Comparison of ENCODE assay signal across 8 cellular contexts in genomic region chr14:104563742-104564615, GRCh38. TPM values are rescaled to one million over a fixed set of nuclear protein-coding genes. Genes with fewer than 3 reads are reported as not detected.
DNase-seq lines count a peak whose midpoint lies in the region; ATAC-seq and TF ChIP-seq lines count a peak whose summit lies in the region.

No MANE protein-coding gene starts in this region.

- H3K27ac ChIP-seq in BLaER1 (peak overlapping the region; percentile 83), Panc1 (ENCODE audit: low read length) (no peak overlapping the region), suprapubic skin (no peak overlapping the region)

- CTCF ChIA-PET in Panc1 (lab: Charles Lee), result interaction anchor here (0.5 to 1.2 kb wide), 5 partner anchors 24 to 486 kb away, joined by 3 to 16 read pairs (median 3); no protein-coding TSS in a partner anchor

- no peak overlapping the region for H3K4me3 Mint-ChIP-seq in activated T-helper 17 cell treated with anti-CD3 and anti-CD28 coated beads, Interleukin-2, amount 50 U/mL, for 72 hours

- intact Hi-C loops in Panc1 (cut with micrococcal nuclease; ENCODE audit: unreplicated experiment), result loop anchor here (2.0 to 10.0 kb wide), 2 partner anchors 427 to 489 kb away; no protein-coding TSS in a partner anchor

- 1% methylated on average over 17 of the region's 27 CpGs for WGBS in suprapubic skin

- no peaks in the 10 kb centered on the region for H3K36me3 Mint-ChIP-seq in activated T-helper 17 cell treated with anti-CD3 and anti-CD28 coated beads, Interleukin-2, amount 50 U/mL, for 72 hours (ENCODE audit: low read depth)

- in situ Hi-C loops in Panc1 (cut with HindIII; ENCODE audit: low pct_unique_long_range_greater_than_20kb, low sequenced_read_pairs), result no loop called here

- H4K20me1 ChIP-seq in BLaER1, result no peaks in the 10 kb centered on the region

- H3K4me1 ChIP-seq in BLaER1, result peaks cover 75% of the 10 kb centered on the region
- H3K4me1 ChIP-seq in Panc1 (ENCODE audit: control insufficient read depth, insufficient read depth, low read length), result peaks cover 6% of the 10 kb centered on the region
- peaks cover 8% of the 10 kb centered on the region for H3K4me1 ChIP-seq in suprapubic skin

- H3K4me1 Mint-ChIP-seq in activated T-helper 17 cell treated with anti-CD3 and anti-CD28 coated beads, Interleukin-2, amount 50 U/mL, for 72 hours, result no peaks in the 10 kb centered on the region

- peak; percentile 7 for DNase-seq in HFF-Myc (ENCODE audit: extremely low read depth, low read depth)
- DNase-seq in Panc1 (ENCODE audit: low read depth, low spot score), result peak; percentile 2
- peak; percentile 48 for DNase-seq in fibroblast of villous mesenchyme (ENCODE audit: low read depth)
- peak in 48 of 56 donors; percentile 7 to 81 (median 44) for DNase-seq in nucleus accumbens (lab: John Stamatoyannopoulos, UW)
- DNase-seq in suprapubic skin (ENCODE audit: low spot score in 2 of 2), result peak in 1 of 2 donors; percentile 82

- H3K27me3 Mint-ChIP-seq in activated T-helper 17 cell treated with anti-CD3 and anti-CD28 coated beads, Interleukin-2, amount 50 U/mL, for 72 hours, result peaks cover 12% of the 10 kb centered on the region

- TF ChIP-seq CTCF in HFF-Myc (IDR thresholded peaks at IDR 0.05; ENCODE audit: low read depth, low read length, missing control alignments), result peak; percentile 85
- TF ChIP-seq CTCF in Panc1 (IDR thresholded peaks at IDR 0.05), result peak; percentile 91
- TF ChIP-seq CTCF in fibroblast of villous mesenchyme (IDR thresholded peaks at IDR 0.05; ENCODE audit: insufficient read depth, low read depth, low read length), result peak; percentile 80
- peak; percentile 51 to 78 for TF ChIP-seq CTCF in suprapubic skin (IDR thresholded peaks at IDR 0.05)

- TF ChIP-seq EP300 in suprapubic skin (IDR thresholded peaks at IDR 0.05), result no peak

- H3K4me2 ChIP-seq in BLaER1, result peak overlapping the region; percentile 98

- H3K9me3 ChIP-seq in BLaER1 (no peaks in the 10 kb centered on the region), Panc1 (ENCODE audit: control insufficient read depth, insufficient read depth, low read depth, low read length) (no peaks in the 10 kb centered on the region), suprapubic skin (no peaks in the 10 kb centered on the region)

- H3K36me3 ChIP-seq in BLaER1, result no peaks in the 10 kb centered on the region
- no peaks in the 10 kb centered on the region for H3K36me3 ChIP-seq in Panc1 (ENCODE audit: control insufficient read depth, insufficient read depth, low read length)
- no peaks in the 10 kb centered on the region for H3K36me3 ChIP-seq in suprapubic skin

- ATAC-seq in Panc1, result peak; percentile 88
- ATAC-seq in activated T-helper 17 cell treated with anti-CD3 and anti-CD28 coated beads, Interleukin-2, amount 50 U/mL, for 72 hours (replicated peaks), result peak; percentile 61
- no peak for ATAC-seq in GM19395 (IDR thresholded peaks at IDR 0.05; ENCODE audit: unreplicated experiment)

- H3K9me3 Mint-ChIP-seq in activated T-helper 17 cell treated with anti-CD3 and anti-CD28 coated beads, Interleukin-2, amount 50 U/mL, for 72 hours, result no peaks in the 10 kb centered on the region

- POLR2A ChIA-PET in Panc1 (lab: Charles Lee), result no interaction called here

- TF ChIP-seq POLR2A in suprapubic skin (IDR thresholded peaks at IDR 0.05), result no peak

- no TSS peak for BruUV-seq in Panc1 (replicated peaks; lab: Mats Ljungman, UMichigan)

- H3K27me3 ChIP-seq in BLaER1 (no peaks in the 10 kb centered on the region), Panc1 (ENCODE audit: control insufficient read depth, insufficient read depth, low read length) (no peaks in the 10 kb centered on the region), suprapubic skin (peaks cover 87% of the 10 kb centered on the region)

- H3K27ac Mint-ChIP-seq in activated T-helper 17 cell treated with anti-CD3 and anti-CD28 coated beads, Interleukin-2, amount 50 U/mL, for 72 hours, result no peak overlapping the region

- H3K9ac ChIP-seq in BLaER1, result peak overlapping the region; percentile 67

- peak overlapping the region; percentile 53 for H3K4me3 ChIP-seq in BLaER1
- H3K4me3 ChIP-seq in HFF-Myc (replicated peaks; ENCODE audit: low read depth, low read length), result no peak overlapping the region
- H3K4me3 ChIP-seq in Panc1 (ENCODE audit: low read depth in 2 of 2, low read length in 2 of 2), result no peak overlapping the region
- no peak overlapping the region for H3K4me3 ChIP-seq in fibroblast of villous mesenchyme (ENCODE audit: low read depth, low read length)
- H3K4me3 ChIP-seq in suprapubic skin, result no peak overlapping the region

RNA-seq across cellular contexts. Expression of gene C14orf180, which starts 15.6 kb away (rescaled TPM):
- total RNA-seq in Panc1 (2021; ENCODE audit: unreplicated experiment) (not detected), fibroblast of villous mesenchyme (not detected in 2 replicates), suprapubic skin (1 to 10 TPM in 1 of 4 donors, under 1 TPM in 1, not detected in 2; 0.30 to 3.9 TPM)
- not detected for polyA plus RNA-seq in Panc1 (2012; ENCODE audit: insufficient read length)
- not detected for total RNA-seq in activated T-helper 17 cell treated with anti-CD3 and anti-CD28 coated beads, Interleukin-2, amount 50 U/mL, for 72 hours

RNA-seq across cellular contexts. Expression of gene TMEM179, which starts 40.6 kb away (rescaled TPM):
- total RNA-seq in Panc1 (2021; ENCODE audit: unreplicated experiment) (3.4 TPM), fibroblast of villous mesenchyme (under 0.01 TPM in 1 of 2 replicates, not detected in the other), suprapubic skin (not detected)
- 1.8 TPM for polyA plus RNA-seq in Panc1 (2012; ENCODE audit: insufficient read length)
- under 1 TPM in 1 of 2 donors, not detected in 1; 0.26 TPM for total RNA-seq in activated T-helper 17 cell treated with anti-CD3 and anti-CD28 coated beads, Interleukin-2, amount 50 U/mL, for 72 hours
